In genomic region chr15:74783072-74783807, GRCh38 we compare ENCODE assay signal across 8 cellular contexts. TPM values are rescaled to one million over a fixed set of nuclear protein-coding genes. Genes with fewer than 3 reads are reported as not detected.
DNase-seq lines count a peak whose midpoint lies in the region; ATAC-seq and TF ChIP-seq lines count a peak whose summit lies in the region.

No MANE protein-coding gene starts in this region.

- no peaks in the 10 kb centered on the region for H3K9me3 Mint-ChIP-seq in activated T-cell treated with anti-CD3 and anti-CD28 coated beads, Interleukin-2, amount 50 U/mL, for 4 hours

- peaks cover 91% of the 10 kb centered on the region for H3K4me1 ChIP-seq in DND-41 (ENCODE audit: insufficient read depth, low read length)

- H3K27me3 ChIP-seq in DND-41 (ENCODE audit: insufficient read depth, low read length, poor library complexity), result no peaks in the 10 kb centered on the region

- H3K4me3 Mint-ChIP-seq in activated T-cell treated with anti-CD3 and anti-CD28 coated beads, Interleukin-2, amount 50 U/mL, for 4 hours, result peak overlapping the region; percentile 91

- H3K9me3 ChIP-seq in DND-41 (ENCODE audit: insufficient read depth, low read length, severe bottlenecking), result no peaks in the 10 kb centered on the region

- peak overlapping the region; percentile 97 for H3K4me2 ChIP-seq in DND-41 (ENCODE audit: insufficient read depth, low read length)

- H3K9ac ChIP-seq in DND-41 (ENCODE audit: low read depth, low read length), result peak overlapping the region; percentile 89

- no peak overlapping the region for H2AFZ ChIP-seq in DND-41 (ENCODE audit: low read depth, low read length)

- DNase-seq in DND-41, result peak; percentile 68
- peak; percentile 52 for DNase-seq in KG1 (lab: John Stamatoyannopoulos, UW)
- no peak for DNase-seq in activated T-cell treated with anti-CD3 and anti-CD28 coated beads, Interleukin-2, amount 50 U/mL, for 4 hours
- peak; percentile 36 for DNase-seq in left cardiac atrium
- no peak for DNase-seq in skeletal muscle cell (ENCODE audit: low read depth)
- DNase-seq in NCI-H748 (lab: John Stamatoyannopoulos, UW; ENCODE audit: unreplicated experiment), result no peak

- ATAC-seq in DND-41 (ENCODE audit: insufficient read depth, low read depth), result no peak
- ATAC-seq in activated T-cell treated with anti-CD3 and anti-CD28 coated beads, Interleukin-2, amount 50 U/mL, for 4 hours, result no peak
- peak in 1 of 2 donors; percentile 20 for ATAC-seq in left cardiac atrium
- ATAC-seq in GM18873 (IDR thresholded peaks at IDR 0.05; ENCODE audit: low FRiP score, unreplicated experiment), result no peak
- no peak for ATAC-seq in GM18517 (IDR thresholded peaks at IDR 0.05; ENCODE audit: unreplicated experiment)

- peaks cover 60% of the 10 kb centered on the region for H3K79me2 ChIP-seq in DND-41 (ENCODE audit: insufficient read depth, low read length)

- peaks cover 18% of the 10 kb centered on the region for H3K36me3 ChIP-seq in DND-41 (ENCODE audit: insufficient read depth, low read length)

- H3K27ac ChIP-seq in DND-41 (ENCODE audit: low read length), result peak overlapping the region; percentile 88

- H3K4me3 ChIP-seq in DND-41 (ENCODE audit: low read depth in 1 of 2, low read length in 2 of 2) (peak overlapping the region; percentile 86 to 96; a peak in 3 of 4 replicates), skeletal muscle cell (ENCODE audit: low read depth, low read length) (peak overlapping the region; percentile 87)

- H3K27me3 Mint-ChIP-seq in activated T-cell treated with anti-CD3 and anti-CD28 coated beads, Interleukin-2, amount 50 U/mL, for 4 hours (ENCODE audit: low read depth), result no peaks in the 10 kb centered on the region

- peaks cover 8% of the 10 kb centered on the region for H3K36me3 Mint-ChIP-seq in activated T-cell treated with anti-CD3 and anti-CD28 coated beads, Interleukin-2, amount 50 U/mL, for 4 hours (ENCODE audit: insufficient read depth)

- TF ChIP-seq CTCF in DND-41 (IDR thresholded peaks at IDR 0.05; ENCODE audit: borderline replicate concordance, extremely low read depth, low read length, poor library complexity, severe bottlenecking), result no peak

- peaks cover 56% of the 10 kb centered on the region for H4K20me1 ChIP-seq in DND-41 (ENCODE audit: insufficient read depth, low read length)

- peaks cover 74% of the 10 kb centered on the region for H3K4me1 Mint-ChIP-seq in activated T-cell treated with anti-CD3 and anti-CD28 coated beads, Interleukin-2, amount 50 U/mL, for 4 hours (ENCODE audit: low read depth)

- intact Hi-C loops in left cardiac atrium (cut with DNase I), result loop anchor here (5.0 to 10.0 kb wide), 3 partner anchors 52 to 154 kb away; partner anchors contain the start of genes COX5A (in 1 of the 2) and FAM219B (in 1 of the 2)

RNA-seq across cellular contexts. Expression of gene CSK, which starts 1.4 kb away (rescaled TPM):
- 100 to 1,000 TPM; 368 to 412 (median 397) TPM for total RNA-seq in activated T-cell treated with anti-CD3 and anti-CD28 coated beads, Interleukin-2, amount 50 U/mL, for 4 hours
- 10 to 100 TPM; 49.7 to 59.2 TPM for total RNA-seq in left cardiac atrium

RNA-seq across cellular contexts. Expression of gene LMAN1L, which starts 29.4 kb away (rescaled TPM):
- under 1 TPM; 0.30 to 0.55 (median 0.40) TPM for total RNA-seq in activated T-cell treated with anti-CD3 and anti-CD28 coated beads, Interleukin-2, amount 50 U/mL, for 4 hours
- total RNA-seq in left cardiac atrium, result 100 to 1,000 TPM in 1 of 2 donors, 10 to 100 TPM in 1; 72.9 to 110 TPM

RNA-seq across cellular contexts. Expression of gene CYP1A2, which starts 34.6 kb away (rescaled TPM):
- under 1 TPM in 1 of 3 donors, not detected in 2; 0.08 TPM for total RNA-seq in activated T-cell treated with anti-CD3 and anti-CD28 coated beads, Interleukin-2, amount 50 U/mL, for 4 hours
- under 1 TPM in 1 of 2 donors, not detected in 1; 0.12 TPM for total RNA-seq in left cardiac atrium

RNA-seq across cellular contexts. Expression of gene CPLX3, which starts 43.2 kb away (rescaled TPM):
- under 1 TPM in 2 of 3 donors, not detected in 1; 0.23 to 0.32 TPM for total RNA-seq in activated T-cell treated with anti-CD3 and anti-CD28 coated beads, Interleukin-2, amount 50 U/mL, for 4 hours
- total RNA-seq in left cardiac atrium, result 10 to 100 TPM; 11.0 to 24.5 TPM

RNA-seq across cellular contexts. Expression of gene CYP1A1, which starts 57.9 kb away (rescaled TPM):
- total RNA-seq in activated T-cell treated with anti-CD3 and anti-CD28 coated beads, Interleukin-2, amount 50 U/mL, for 4 hours, result under 1 TPM; 0.60 to 0.90 (median 0.76) TPM
- under 1 TPM; 0.16 to 0.32 TPM for total RNA-seq in left cardiac atrium

Comparison
In these comparisons a context has a peak if more than half of its experiments do, and no peak if none do; other contexts are left out.
1. DNase-seq: peak in DND-41 (single experiment), KG1 (single experiment) and left cardiac atrium (single experiment); none in activated T-cell treated with anti-CD3 and anti-CD28 coated beads, Interleukin-2, amount 50 U/mL, for 4 hours (single experiment), skeletal muscle cell (single experiment) and NCI-H748 (single experiment).
2. RNA of gene CSK, which starts 1.4 kb away (total RNA-seq): 368 to 412 TPM in activated T-cell treated with anti-CD3 and anti-CD28 coated beads, Interleukin-2, amount 50 U/mL, for 4 hours; 49.7 to 59.2 TPM in left cardiac atrium; every median in the first group is over 4 times any median in the second.
3. RNA of gene LMAN1L, which starts 29.4 kb away (total RNA-seq): 72.9 to 110 TPM in left cardiac atrium; 0.30 to 0.55 TPM in activated T-cell treated with anti-CD3 and anti-CD28 coated beads, Interleukin-2, amount 50 U/mL, for 4 hours; every median in the first group is over 10 times any median in the second.